Comparison of ENCODE assay signal across 19 cellular contexts in the genomic region with DNA sequence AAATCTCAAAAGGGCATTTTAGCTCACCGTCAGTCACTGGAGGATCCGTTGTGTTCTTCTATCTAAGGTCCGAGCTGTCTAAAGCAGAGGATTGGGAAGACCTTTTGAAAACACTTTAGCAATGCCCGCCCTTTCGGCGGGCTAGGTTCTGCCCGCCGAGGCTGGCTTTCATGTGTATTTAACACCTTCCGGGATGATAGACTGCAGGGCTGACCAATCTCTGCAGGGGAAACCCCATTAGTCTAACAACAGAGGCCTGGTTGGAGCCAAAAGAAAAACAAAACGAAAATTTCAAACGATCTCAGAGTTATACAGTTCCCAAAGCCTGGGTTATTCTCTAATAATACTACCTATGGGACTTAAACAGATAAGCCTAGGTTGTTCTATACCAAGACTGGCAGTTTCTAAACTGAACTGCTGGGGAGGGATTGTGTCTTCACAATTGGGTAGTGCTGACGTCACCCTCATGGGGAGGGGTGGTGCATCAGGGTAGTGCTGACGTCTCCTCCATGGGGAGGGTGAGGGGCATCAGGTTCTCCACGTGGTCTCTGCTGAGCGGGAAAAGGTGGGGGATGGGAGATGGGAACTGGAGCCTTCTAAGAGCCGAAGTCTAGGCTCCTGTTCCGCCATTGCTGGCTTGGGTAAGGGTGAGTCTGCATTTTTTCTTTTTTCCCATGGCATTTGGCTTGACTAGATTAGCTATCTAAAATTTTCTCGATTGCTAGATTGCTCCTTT. TPM values are rescaled to one million over a fixed set of nuclear protein-coding genes. Genes with fewer than 3 reads are reported as not detected.
DNase-seq lines count a peak whose midpoint lies in the region; ATAC-seq, FAIRE-seq and TF ChIP-seq lines count a peak whose summit lies in the region.
"Had no signal": no experiment of that assay in that cellular context is flagged by ENCODE, and none has a peak within 500 bp of the region (broad histone marks: within the 10 kb centered on the region; RNA-seq: fewer than 3 reads in every experiment).

No MANE protein-coding gene starts in this region.

- no peak overlapping the region for H3K23ac ChIP-seq in H1 (ENCODE audit: insufficient read length)

- H3K4me3 ChIP-seq in A549 (no peak overlapping the region), GM23338 (no peak overlapping the region), H1 (ENCODE audit: extremely low read depth in 1 of 4, insufficient read depth in 2 of 4, low read depth in 3 of 4, low read length in 4 of 4) (no peak overlapping the region), Caco-2 (ENCODE audit: low read depth, low read length) (no peak overlapping the region)
- H3K4me3 ChIP-seq: GM23248, PC-9 had no signal

- H3K27ac Mint-ChIP-seq in GM23338 (no peak overlapping the region), Caco-2 (ENCODE audit: unreplicated experiment) (no peak overlapping the region)
- H3K27ac Mint-ChIP-seq: HFFc6 had no signal

- no peak overlapping the region; the same call in 1 of the 2 replicates for H2AFZ ChIP-seq in GM23338
- H2AFZ ChIP-seq in H1 (ENCODE audit: low read length), result no peak overlapping the region
- H2AFZ ChIP-seq: GM23248, PC-9 had no signal

- TF ChIP-seq POLR2A in A549 (IDR thresholded peaks at IDR 0.05; ENCODE audit: low read length), result no peak
- TF ChIP-seq POLR2A in H1 (IDR thresholded peaks at IDR 0.05; ENCODE audit: control extremely low read depth in 1 of 2, low read depth in 2 of 2, low read length in 2 of 2), result no peak

- DNase-seq in A549 (ENCODE audit: low read depth in 1 of 2, low spot score in 1 of 2), result peak in 1 of 2 experiments; percentile 4
- peak; percentile 42 for DNase-seq in GM23338 (ENCODE audit: low spot score)
- peak; percentile 96 for DNase-seq in NCI-H510A treated with DMSO at 0.1 percent for 48 hours (lab: John Stamatoyannopoulos, UW)
- no peak for DNase-seq in H1 (ENCODE audit: low read depth in 1 of 2, low spot score in 2 of 2)
- no peak for DNase-seq in cortex of kidney (lab: John Stamatoyannopoulos, UW)
- no peak for DNase-seq in globus pallidus (ENCODE audit: low spot score)
- no peak for DNase-seq in Caco-2
- no peak for DNase-seq in NOMO-1 (lab: John Stamatoyannopoulos, UW; ENCODE audit: unreplicated experiment in 2 of 2)
- DNase-seq: COR-L47, DMS153, GM23248, HFFc6, NCI-H1105 treated with DMSO at 0.1 percent for 48 hours, NCI-H187, NCI-H524 treated with DMSO at 0.1 percent for 48 hours, PC-9, SW 1271 had no signal

- WGBS in A549 (ENCODE audit: missing lambda C conversion rate), result 68% methylated on average over 18 of the region's 18 CpGs
- 87% methylated on average over 18 of the region's 18 CpGs; no CpG with 5 or more reads in 1 of the 2 experiments for WGBS in H1 (ENCODE audit: extremely low coverage in 1 of 2, insufficient coverage in 1 of 2, insufficient read length in 1 of 2, insufficient replicate concordance in 2 of 2, low coverage in 1 of 2, low lambda C conversion rate in 2 of 2, missing lambda C conversion rate in 1 of 2), 2 experiments

- no peak overlapping the region for H2BK20ac ChIP-seq in H1 (ENCODE audit: low read length)

- H3K9me3 ChIP-seq in A549, result no peaks in the 10 kb centered on the region
- H3K9me3 ChIP-seq in H1 (ENCODE audit: insufficient read depth in 2 of 2, low read depth in 1 of 2, low read length in 1 of 2), result no peaks in the 10 kb centered on the region
- no peaks in the 10 kb centered on the region for H3K9me3 ChIP-seq in Caco-2

- H3K4me1 Mint-ChIP-seq in GM23338 (no peaks in the 10 kb centered on the region; the same call in 2 of the 3 replicates), Caco-2 (ENCODE audit: low read depth, unreplicated experiment) (no peaks in the 10 kb centered on the region)

- TF ChIP-seq EP300 in A549 (IDR thresholded peaks at IDR 0.05) (no peak), H1 (IDR thresholded peaks at IDR 0.05; ENCODE audit: borderline replicate concordance in 1 of 2, low read depth in 2 of 2, low read length in 2 of 2) (no peak)

- H4K20me1 ChIP-seq in GM23338 (replicated peaks; ENCODE audit: insufficient read depth), result no peaks in the 10 kb centered on the region
- no peaks in the 10 kb centered on the region for H4K20me1 ChIP-seq in H1 (replicated peaks in 1 of 2; ENCODE audit: control insufficient read depth in 1 of 2, insufficient read depth in 2 of 2, low read length in 2 of 2)

- no peaks in the 10 kb centered on the region for H3K9me2 ChIP-seq in GM23338 (ENCODE audit: insufficient read depth)

- H2AK5ac ChIP-seq in H1 (ENCODE audit: low read depth, low read length), result no peak overlapping the region

- H3K27me3 Mint-ChIP-seq in GM23338 (ENCODE audit: insufficient read depth, low read depth, poor library complexity) (peaks cover 7% of the 10 kb centered on the region), Caco-2 (ENCODE audit: insufficient read depth, unreplicated experiment) (no peaks in the 10 kb centered on the region)

- no peaks in the 10 kb centered on the region for H3K36me3 Mint-ChIP-seq in GM23338 (ENCODE audit: low read depth)
- H3K36me3 Mint-ChIP-seq in Caco-2 (ENCODE audit: insufficient read depth, unreplicated experiment), result no peaks in the 10 kb centered on the region

- H3F3A ChIP-seq in GM23338 (replicated peaks; ENCODE audit: low read depth), result no peaks in the 10 kb centered on the region

- no peak for TF ChIP-seq CTCF in A549 (IDR thresholded peaks at IDR 0.05)
- no peak for TF ChIP-seq CTCF in GM23338 (conservative IDR thresholded peaks at IDR 0.05; ENCODE audit: low read depth in 2 of 2)
- TF ChIP-seq CTCF in H1 (IDR thresholded peaks at IDR 0.05; ENCODE audit: control extremely low read depth in 1 of 3, insufficient read depth in 1 of 3, low read depth in 1 of 3, low read length in 3 of 3), result no peak
- TF ChIP-seq CTCF in Caco-2 (IDR thresholded peaks at IDR 0.05; ENCODE audit: insufficient read depth in 1 of 2, low read depth in 1 of 2, low read length in 1 of 2, severe bottlenecking in 1 of 2, unreplicated experiment in 1 of 2), result no peak

- no peak overlapping the region for H3K14ac ChIP-seq in H1 (ENCODE audit: insufficient read length)

- no peaks in the 10 kb centered on the region for H3K36me3 ChIP-seq in GM23338 (ENCODE audit: insufficient read depth)
- H3K36me3 ChIP-seq in H1 (ENCODE audit: control insufficient read depth in 2 of 4, insufficient read depth in 4 of 4, low read length in 3 of 4), result no peaks in the 10 kb centered on the region
- no peaks in the 10 kb centered on the region for H3K36me3 ChIP-seq in Caco-2 (ENCODE audit: control insufficient read depth, insufficient read depth, low read length)

- no TSS peak for BruUV-seq in Caco-2 (replicated peaks; lab: Mats Ljungman, UMichigan)

- intact Hi-C loops in Caco-2 (cut with micrococcal nuclease; ENCODE audit: unreplicated experiment), result no loop called here

- no peaks in the 10 kb centered on the region for H3K79me1 ChIP-seq in H1 (ENCODE audit: low read depth, low read length)

- H3K23me2 ChIP-seq in H1 (ENCODE audit: low read depth, low read length), result no peaks in the 10 kb centered on the region

- H3K4me3 Mint-ChIP-seq in GM23338, result no peak overlapping the region
- no peak overlapping the region for H3K4me3 Mint-ChIP-seq in Caco-2 (ENCODE audit: unreplicated experiment)
- H3K4me3 Mint-ChIP-seq: HFFc6 had no signal

- no peak overlapping the region for H3K56ac ChIP-seq in H1 (replicated peaks; ENCODE audit: insufficient read length, low read depth, low read length)

- no peak overlapping the region for H2BK15ac ChIP-seq in H1 (ENCODE audit: low read length)

- no peak overlapping the region for H3K4ac ChIP-seq in H1 (replicated peaks; ENCODE audit: insufficient read length, low read depth, low read length)

- H4K5ac ChIP-seq in H1 (ENCODE audit: insufficient read length, low read depth, low read length), result no peak overlapping the region

- FAIRE-seq in A549 (lab: Jason Lieb, UNC) (no peak), H1 (lab: Jason Lieb, UNC) (no peak)
- FAIRE-seq: HTR-8/SVneo had no signal

- H3K18ac ChIP-seq in H1 (ENCODE audit: extremely low read depth, low read length), result no peak overlapping the region

- no peak overlapping the region for H3K9ac ChIP-seq in H1 (replicated peaks in 1 of 4; ENCODE audit: extremely low read depth in 1 of 4, low read depth in 3 of 4, low read length in 3 of 4)
- H3K9ac ChIP-seq: GM23248 had no signal

- H3K79me2 ChIP-seq in GM23338 (replicated peaks; ENCODE audit: insufficient read depth) (no peaks in the 10 kb centered on the region), H1 (ENCODE audit: control insufficient read depth in 1 of 2, insufficient read depth in 2 of 2, low read length in 2 of 2) (no peaks in the 10 kb centered on the region)

- H3K4me2 ChIP-seq in A549, result no peak overlapping the region
- H3K4me2 ChIP-seq in GM23338, result no peak overlapping the region
- no peak overlapping the region for H3K4me2 ChIP-seq in H1 (ENCODE audit: insufficient read depth in 1 of 2, low read depth in 2 of 2, low read length in 2 of 2)
- H3K4me2 ChIP-seq: PC-9 had no signal

- TF ChIP-seq RAD21 in A549 (conservative IDR thresholded peaks at IDR 0.05 in 1 of 2, IDR thresholded peaks at IDR 0.05 in 1 of 2) (no peak), H1 (IDR thresholded peaks at IDR 0.05 in 1 of 2, conservative IDR thresholded peaks at IDR 0.05 in 1 of 2; ENCODE audit: low read depth in 2 of 2, low read length in 2 of 2) (no peak)

- H3K9me3 Mint-ChIP-seq in GM23338 (no peaks in the 10 kb centered on the region; the same call in 2 of the 3 replicates), Caco-2 (ENCODE audit: unreplicated experiment) (no peaks in the 10 kb centered on the region)
- H3K9me3 Mint-ChIP-seq: HFFc6 had no signal

- H3K27me3 ChIP-seq in GM23338 (ENCODE audit: insufficient read depth) (no peaks in the 10 kb centered on the region), H1 (replicated peaks in 1 of 4; ENCODE audit: control insufficient read depth in 3 of 4, extremely low read depth in 1 of 4, insufficient read depth in 3 of 4, low read length in 3 of 4) (no peaks in the 10 kb centered on the region), Caco-2 (replicated peaks; ENCODE audit: control insufficient read depth, insufficient read depth, low read length) (no peaks in the 10 kb centered on the region)

- H4K8ac ChIP-seq in H1 (ENCODE audit: extremely low read depth, insufficient read depth, low read length), result no peak overlapping the region

- H3K27ac ChIP-seq in A549 (no peak overlapping the region), GM23338 (ENCODE audit: low read depth) (no peak overlapping the region), H1 (ENCODE audit: low read depth, low read length) (no peak overlapping the region)
- H3K27ac ChIP-seq: C4-2B, GM23248, PC-9 had no signal

- ATAC-seq in A549 (no peak), GM23338 (peak; percentile 44)

- CTCF ChIA-PET in A549 (lab: Yijun Ruan, JAX) (interaction anchor here (0.9 kb wide), 1 partner anchor 9 kb away, joined by 4 read pairs; no protein-coding TSS in a partner anchor), H1 (lab: Charles Lee; ENCODE audit: partially characterized antibody) (no interaction called here), Caco-2 (lab: Charles Lee) (no interaction called here)

- no peak overlapping the region for H2BK120ac ChIP-seq in H1 (replicated peaks; ENCODE audit: low read depth, low read length)

- POLR2A ChIA-PET in A549 (lab: Yijun Ruan, JAX), result no interaction called here
- POLR2A ChIA-PET in H1 (lab: Charles Lee; ENCODE audit: partially characterized antibody), result interaction anchor here (0.9 to 1.5 kb wide), 2 partner anchors 14 to 15 kb away, joined by 3 to 5 read pairs; partner anchors contain the start of gene CUL4B
- POLR2A ChIA-PET in Caco-2 (lab: Charles Lee), result no interaction called here

- H2BK12ac ChIP-seq in H1 (ENCODE audit: low read depth, low read length), result no peak overlapping the region

- H3K4me1 ChIP-seq in A549 (no peaks in the 10 kb centered on the region), GM23338 (ENCODE audit: insufficient read depth) (no peaks in the 10 kb centered on the region), H1 (replicated peaks in 1 of 4; ENCODE audit: control insufficient read depth in 3 of 4, insufficient read depth in 4 of 4, low read length in 3 of 4) (no peaks in the 10 kb centered on the region), Caco-2 (no peaks in the 10 kb centered on the region)

- H4K91ac ChIP-seq in H1 (replicated peaks; ENCODE audit: insufficient read length, low read length), result no peak overlapping the region

- no peak overlapping the region for H2BK5ac ChIP-seq in H1 (ENCODE audit: low read depth, low read length)

RNA-seq across cellular contexts. Expression of gene CUL4B, which starts 14.8 kb away (rescaled TPM):
- polyA plus RNA-seq in A549 (2011; rRNA removed) (47.5 and 55.0 TPM in 2 replicates), A549 (2017; fragmentation: RNase III; extraction: RNeasy Plus Mini Kit Qiagen cat#74134 plus additional on column Dnase treatment) (34.5 to 40.3 TPM (median 36.7 TPM) in 3 replicates), GM23338 (2016; fragmentation: Nextera tagmentation; extraction: Ambion mirVana) (9.1 and 12.7 TPM in 2 replicates), H1 (2011; rRNA removed) (9.0 and 11.7 TPM in 2 replicates)
- 7.9 and 10.7 TPM in 2 replicates for polyA plus RNA-seq in A549 (2012; cell fraction: cytosol; rRNA removed)
- 11.4 and 18.5 TPM in 2 replicates for polyA plus RNA-seq in A549 (2012; cell fraction: nucleus; rRNA removed)
- polyA minus RNA-seq in A549 (2011; rRNA and poly(A)+ RNA removed), result 91.0 and 106 TPM in 2 replicates
- total RNA-seq in GM23338 (2014; rRNA removed; shearing (Covaris generic)), result 42.9 and 44.5 TPM in 2 replicates
- 44.0 and 46.1 TPM in 2 replicates for total RNA-seq in H1 (2021; fragmentation: NEBNext Ultra II Directional; extraction: Animal tissue kit (Norgen Biotek cat#: 25700))
- 12.6 TPM for polyA plus RNA-seq in H1 (2011; cell fraction: cytosol; rRNA removed)
- 37.6 TPM for polyA plus RNA-seq in H1 (2011; cell fraction: nucleus; rRNA removed)
- 13.8 to 27.3 TPM (median 16.5 TPM) in 4 replicates for polyA plus RNA-seq in H1 (2012, experiment 1 of 2)
- polyA plus RNA-seq in H1 (2012, experiment 2 of 2), result 2.5 TPM
- 26.4 TPM for polyA plus RNA-seq in H1 (2013, experiment 1 of 2)
- 25.0 TPM for polyA plus RNA-seq in H1 (2013, experiment 2 of 2)
- 118 and 128 TPM in 2 replicates for polyA minus RNA-seq in H1 (2011; rRNA and poly(A)+ RNA removed)
- 19.9 TPM for polyA minus RNA-seq in H1 (2011; cell fraction: cytosol; rRNA and poly(A)+ RNA removed)
- 63.6 TPM for polyA minus RNA-seq in H1 (2011; cell fraction: nucleus; rRNA and poly(A)+ RNA removed)
- total RNA-seq in Caco-2 (2022), result 41.0 and 47.7 TPM in 2 replicates

RNA-seq across cellular contexts. Expression of gene MCTS1, which starts 28.4 kb away (rescaled TPM):
- polyA plus RNA-seq in A549 (2011; rRNA removed) (133 and 163 TPM in 2 replicates), A549 (2017; fragmentation: RNase III; extraction: RNeasy Plus Mini Kit Qiagen cat#74134 plus additional on column Dnase treatment) (92.5 to 103 TPM (median 94.5 TPM) in 3 replicates), GM23338 (2016; fragmentation: Nextera tagmentation; extraction: Ambion mirVana) (55.9 and 58.2 TPM in 2 replicates), H1 (2011; rRNA removed) (9.6 and 19.2 TPM in 2 replicates)
- 42.6 and 47.6 TPM in 2 replicates for polyA plus RNA-seq in A549 (2012; cell fraction: cytosol; rRNA removed)
- 15.6 and 20.5 TPM in 2 replicates for polyA plus RNA-seq in A549 (2012; cell fraction: nucleus; rRNA removed)
- 12.6 and 14.1 TPM in 2 replicates for polyA minus RNA-seq in A549 (2011; rRNA and poly(A)+ RNA removed)
- total RNA-seq in GM23338 (2014; rRNA removed; shearing (Covaris generic)), result 33.0 and 34.4 TPM in 2 replicates
- total RNA-seq in H1 (2021; fragmentation: NEBNext Ultra II Directional; extraction: Animal tissue kit (Norgen Biotek cat#: 25700)), result 31.6 and 33.0 TPM in 2 replicates
- 20.7 TPM for polyA plus RNA-seq in H1 (2011; cell fraction: cytosol; rRNA removed)
- 5.8 TPM for polyA plus RNA-seq in H1 (2011; cell fraction: nucleus; rRNA removed)
- 29.9 to 58.3 TPM (median 34.3 TPM) in 4 replicates for polyA plus RNA-seq in H1 (2012, experiment 1 of 2)
- 35.7 TPM for polyA plus RNA-seq in H1 (2012, experiment 2 of 2)
- 31.6 TPM for polyA plus RNA-seq in H1 (2013, experiment 1 of 2)
- 31.8 TPM for polyA plus RNA-seq in H1 (2013, experiment 2 of 2)
- polyA minus RNA-seq in H1 (2011; rRNA and poly(A)+ RNA removed), result 5.4 and 9.5 TPM in 2 replicates
- 6.8 TPM for polyA minus RNA-seq in H1 (2011; cell fraction: cytosol; rRNA and poly(A)+ RNA removed)
- polyA minus RNA-seq in H1 (2011; cell fraction: nucleus; rRNA and poly(A)+ RNA removed), result 6.5 TPM
- 50.5 and 55.8 TPM in 2 replicates for total RNA-seq in Caco-2 (2022)

RNA-seq across cellular contexts. Expression of gene C1GALT1C1, which starts 54.3 kb away (rescaled TPM):
- 46.0 and 49.6 TPM in 2 replicates for polyA plus RNA-seq in A549 (2011; rRNA removed)
- polyA plus RNA-seq in A549 (2012; cell fraction: cytosol; rRNA removed), result 14.9 and 19.1 TPM in 2 replicates
- polyA plus RNA-seq in A549 (2012; cell fraction: nucleus; rRNA removed), result 14.4 and 16.9 TPM in 2 replicates
- polyA plus RNA-seq in A549 (2017; fragmentation: RNase III; extraction: RNeasy Plus Mini Kit Qiagen cat#74134 plus additional on column Dnase treatment), result 35.9 to 42.8 TPM (median 38.4 TPM) in 3 replicates
- 5.9 and 9.4 TPM in 2 replicates for polyA minus RNA-seq in A549 (2011; rRNA and poly(A)+ RNA removed)
- total RNA-seq in GM23338 (2014; rRNA removed; shearing (Covaris generic)), result 16.4 and 18.8 TPM in 2 replicates
- 13.1 and 16.3 TPM in 2 replicates for polyA plus RNA-seq in GM23338 (2016; fragmentation: Nextera tagmentation; extraction: Ambion mirVana)
- total RNA-seq in H1 (2021; fragmentation: NEBNext Ultra II Directional; extraction: Animal tissue kit (Norgen Biotek cat#: 25700)), result 13.4 and 13.9 TPM in 2 replicates
- polyA plus RNA-seq in H1 (2011; rRNA removed), result 6.6 and 12.5 TPM in 2 replicates
- polyA plus RNA-seq in H1 (2011; cell fraction: cytosol; rRNA removed), result 13.8 TPM
- polyA plus RNA-seq in H1 (2011; cell fraction: nucleus; rRNA removed), result 4.8 TPM
- 9.9 to 19.1 TPM (median 13.4 TPM) in 4 replicates for polyA plus RNA-seq in H1 (2012, experiment 1 of 2)
- polyA plus RNA-seq in H1 (2012, experiment 2 of 2), result 4.6 TPM
- polyA plus RNA-seq in H1 (2013, experiment 1 of 2), result 23.0 TPM
- 25.9 TPM for polyA plus RNA-seq in H1 (2013, experiment 2 of 2)
- 5.7 and 7.8 TPM in 2 replicates for polyA minus RNA-seq in H1 (2011; rRNA and poly(A)+ RNA removed)
- 5.4 TPM for polyA minus RNA-seq in H1 (2011; cell fraction: cytosol; rRNA and poly(A)+ RNA removed)
- polyA minus RNA-seq in H1 (2011; cell fraction: nucleus; rRNA and poly(A)+ RNA removed), result 3.4 TPM
- total RNA-seq in Caco-2 (2022), result 12.7 and 15.3 TPM in 2 replicates

Comparison
In these comparisons a context has a peak if more than half of its experiments do, and no peak if none do; other contexts are left out.
1. DNase-seq: peak in GM23338 (single experiment) and NCI-H510A treated with DMSO at 0.1 percent for 48 hours (single experiment); none in H1 (0 of 2), cortex of kidney (single experiment), globus pallidus (single experiment), Caco-2 (0 of 2) and NOMO-1 (0 of 2).
2. Of the 18 proteins assayed by ChIP-seq in both H1 and A549: peak only in H1: CHD2, MAFK, MAX and USF2; only in A549: none; in both: E2F6; in neither: 13.